13 cellular contexts compared by ENCODE assay signal in the genomic region with DNA sequence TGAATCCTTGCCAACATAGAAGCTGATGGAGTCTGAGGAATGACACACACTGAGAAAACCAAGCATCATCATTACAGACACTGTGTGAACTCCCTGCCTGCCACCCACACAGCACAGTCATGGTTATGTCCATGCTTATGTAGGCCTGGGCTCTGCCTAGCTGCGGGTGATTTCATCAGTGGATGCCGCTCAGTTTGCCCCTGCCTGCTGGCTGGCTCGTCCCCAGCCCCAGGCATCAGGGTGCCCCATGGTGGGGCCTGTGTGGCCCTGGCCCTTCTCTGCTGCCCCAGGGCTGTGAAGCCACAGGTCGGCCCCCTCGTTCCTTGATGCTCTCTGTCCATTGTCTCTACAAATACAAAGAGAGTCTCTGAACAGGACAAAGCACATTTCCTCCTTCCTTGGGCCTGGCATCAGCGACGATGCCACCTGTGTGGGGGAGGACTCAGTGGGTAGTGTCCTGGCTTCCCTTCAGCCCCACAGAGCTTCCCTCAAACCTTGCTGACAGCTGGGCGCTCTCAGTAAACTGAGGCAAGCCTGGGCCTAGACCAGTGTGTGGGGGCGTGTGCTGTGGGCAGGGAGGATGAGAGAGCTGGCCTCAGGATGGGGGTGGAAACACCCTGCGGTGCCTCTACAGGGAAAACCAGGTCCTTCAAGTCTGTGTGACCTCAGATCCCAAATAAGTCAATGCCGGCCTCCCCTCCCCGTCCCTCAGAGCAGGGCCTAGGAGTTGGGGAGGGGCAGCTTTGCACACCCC. TPM values are rescaled to one million over a fixed set of nuclear protein-coding genes. Genes with fewer than 3 reads are reported as not detected.
DNase-seq lines count a peak whose midpoint lies in the region; ATAC-seq and TF ChIP-seq lines count a peak whose summit lies in the region.
"Had no signal": no experiment of that assay in that cellular context is flagged by ENCODE, and none has a peak within 500 bp of the region (broad histone marks: within the 10 kb centered on the region; RNA-seq: fewer than 3 reads in every experiment).

No MANE protein-coding gene starts in this region.

- H3K27ac Mint-ChIP-seq in stimulated activated naive CD8-positive, alpha-beta T cell treated with anti-CD3 and anti-CD28 coated beads, Interleukin-15, amount 100 ng/mL, for 72 hours = no peak overlapping the region
- no peak overlapping the region for H3K27ac Mint-ChIP-seq in chondrocyte (ENCODE audit: unreplicated experiment)
- H3K27ac Mint-ChIP-seq: B cell had no signal

- peak in 1 of 2 donors; percentile 6 for DNase-seq in stimulated activated naive CD8-positive, alpha-beta T cell treated with anti-CD3 and anti-CD28 coated beads, Interleukin-15, amount 100 ng/mL, for 72 hours
- DNase-seq in stimulated activated naive CD8-positive, alpha-beta T cell treated with anti-CD3 and anti-CD28 coated beads, Interleukin-15, Interleukin-2, amounts not matched to agents 100 U/mL and 50 U/mL, for 24 hours = no peak
- DNase-seq in chondrocyte (ENCODE audit: low spot score) (peak; percentile 72), occipital lobe (lab: John Stamatoyannopoulos, UW) (peak; percentile 68), NCI-H128 (lab: John Stamatoyannopoulos, UW; ENCODE audit: unreplicated experiment) (no peak), BE2C (no peak), NCI-H510A (lab: John Stamatoyannopoulos, UW) (no peak)
- DNase-seq: DMS79, SJCRH30 had no signal

- no peaks in the 10 kb centered on the region for H3K9me3 ChIP-seq in BE2C
- H3K9me3 ChIP-seq: adrenal gland, SJCRH30 had no signal

- no peak overlapping the region for H3K4me3 Mint-ChIP-seq in stimulated activated naive CD8-positive, alpha-beta T cell treated with anti-CD3 and anti-CD28 coated beads, Interleukin-15, amount 100 ng/mL, for 72 hours
- no peak overlapping the region for H3K4me3 Mint-ChIP-seq in chondrocyte (ENCODE audit: unreplicated experiment)
- H3K4me3 Mint-ChIP-seq: B cell, nephron had no signal

- H3K4me3 ChIP-seq in BE2C (ENCODE audit: low read depth, low read length) = no peak overlapping the region
- H3K4me3 ChIP-seq: adrenal gland, SJCRH30 had no signal

- H3K27me3 Mint-ChIP-seq in stimulated activated naive CD8-positive, alpha-beta T cell treated with anti-CD3 and anti-CD28 coated beads, Interleukin-15, amount 100 ng/mL, for 72 hours = peaks cover 6% of the 10 kb centered on the region
- peaks cover 3% of the 10 kb centered on the region for H3K27me3 Mint-ChIP-seq in chondrocyte (ENCODE audit: low read depth)

- H3K27me3 ChIP-seq in BE2C = no peaks in the 10 kb centered on the region
- H3K27me3 ChIP-seq: adrenal gland, SJCRH30 had no signal

- TF ChIP-seq CTCF in chondrocyte (IDR thresholded peaks at IDR 0.05) (no peak), BE2C (IDR thresholded peaks at IDR 0.05; ENCODE audit: low read depth, low read length) (no peak)

- peaks cover 10% of the 10 kb centered on the region for H3K4me1 Mint-ChIP-seq in stimulated activated naive CD8-positive, alpha-beta T cell treated with anti-CD3 and anti-CD28 coated beads, Interleukin-15, amount 100 ng/mL, for 72 hours
- H3K4me1 Mint-ChIP-seq in chondrocyte (ENCODE audit: low read depth) = peaks cover 18% of the 10 kb centered on the region
- H3K4me1 Mint-ChIP-seq: B cell had no signal

- no peaks in the 10 kb centered on the region for H3K9me3 Mint-ChIP-seq in stimulated activated naive CD8-positive, alpha-beta T cell treated with anti-CD3 and anti-CD28 coated beads, Interleukin-15, amount 100 ng/mL, for 72 hours
- no peaks in the 10 kb centered on the region for H3K9me3 Mint-ChIP-seq in chondrocyte (ENCODE audit: low read depth)
- H3K9me3 Mint-ChIP-seq: nephron had no signal

- no peaks in the 10 kb centered on the region for H3K36me3 ChIP-seq in BE2C
- H3K36me3 ChIP-seq: adrenal gland, SJCRH30 had no signal

- no peaks in the 10 kb centered on the region; the same call in 1 of the 2 replicates for H3K4me1 ChIP-seq in BE2C
- H3K4me1 ChIP-seq: SJCRH30 had no signal

- ATAC-seq in stimulated activated naive CD8-positive, alpha-beta T cell treated with anti-CD3 and anti-CD28 coated beads, Interleukin-15, amount 100 ng/mL, for 72 hours = peak; percentile 30
- ATAC-seq in stimulated activated naive CD8-positive, alpha-beta T cell treated with anti-CD3 and anti-CD28 coated beads, Interleukin-15, Interleukin-2, amounts not matched to agents 100 U/mL and 50 U/mL, for 24 hours = no peak
- ATAC-seq in HG02840 (IDR thresholded peaks at IDR 0.05; ENCODE audit: low FRiP score, unreplicated experiment) = no peak

- no peaks in the 10 kb centered on the region for H3K36me3 Mint-ChIP-seq in chondrocyte (ENCODE audit: low read depth)

RNA-seq across cellular contexts. Expression of a gene that starts 20.0 kb away (rescaled TPM):
- total RNA-seq in chondrocyte = 14.1 to 17.2 TPM (median 14.3 TPM) in 3 replicates
- total RNA-seq in occipital lobe = 88.3 TPM
- 17.7 TPM for polyA plus RNA-seq in BE2C (2012; ENCODE audit: insufficient read depth, insufficient read length, low read depth)

Comparison
In these comparisons a context has a peak if more than half of its experiments do, and no peak if none do; other contexts are left out.
1. DNase-seq: peak in chondrocyte (single experiment) and occipital lobe (single experiment); none in stimulated activated naive CD8-positive, alpha-beta T cell treated with anti-CD3 and anti-CD28 coated beads, Interleukin-15, Interleukin-2, amounts not matched to agents 100 U/mL and 50 U/mL, for 24 hours (single experiment), NCI-H128 (single experiment), BE2C (single experiment) and NCI-H510A (single experiment).